Comparison of ENCODE assay signal across 7 cellular contexts in the genomic region with DNA sequence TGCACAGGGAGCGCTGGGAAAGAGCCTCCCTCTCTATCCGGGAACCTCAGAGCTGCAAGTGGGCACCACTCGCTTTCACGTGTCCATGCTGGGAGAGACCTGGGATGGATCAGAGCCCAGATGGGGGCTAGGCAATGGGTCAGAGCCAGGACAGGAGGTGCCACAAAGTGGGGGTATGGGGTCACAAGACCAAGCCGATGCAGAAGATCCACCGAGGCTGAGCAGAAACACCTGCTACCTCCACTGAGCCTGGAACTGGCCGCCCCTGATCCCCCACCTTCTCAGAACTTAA.
"Had no signal": no experiment of that assay in that cellular context is flagged by ENCODE, and none has a peak within 500 bp of the region (broad histone marks: within the 10 kb centered on the region; RNA-seq: fewer than 3 reads in every experiment).

No MANE protein-coding gene starts in this region.

- H3K4me3 ChIP-seq: GM23338 had no signal

- H3K27ac Mint-ChIP-seq: GM23338, H9 had no signal

- ATAC-seq: GM23338 had no signal

- H3K4me1 Mint-ChIP-seq: GM23338 had no signal

- H3K4me3 Mint-ChIP-seq: GM23338, H9 had no signal

- H3K9me3 Mint-ChIP-seq: GM23338, H9 had no signal

- H3K27ac ChIP-seq: KMS-11 had no signal

- DNase-seq: H9, HCEC 1CT, IMR-90, Karpas-422, KBM-7 had no signal
